ENCODE assay signal across 10 cellular contexts in the genomic region with DNA sequence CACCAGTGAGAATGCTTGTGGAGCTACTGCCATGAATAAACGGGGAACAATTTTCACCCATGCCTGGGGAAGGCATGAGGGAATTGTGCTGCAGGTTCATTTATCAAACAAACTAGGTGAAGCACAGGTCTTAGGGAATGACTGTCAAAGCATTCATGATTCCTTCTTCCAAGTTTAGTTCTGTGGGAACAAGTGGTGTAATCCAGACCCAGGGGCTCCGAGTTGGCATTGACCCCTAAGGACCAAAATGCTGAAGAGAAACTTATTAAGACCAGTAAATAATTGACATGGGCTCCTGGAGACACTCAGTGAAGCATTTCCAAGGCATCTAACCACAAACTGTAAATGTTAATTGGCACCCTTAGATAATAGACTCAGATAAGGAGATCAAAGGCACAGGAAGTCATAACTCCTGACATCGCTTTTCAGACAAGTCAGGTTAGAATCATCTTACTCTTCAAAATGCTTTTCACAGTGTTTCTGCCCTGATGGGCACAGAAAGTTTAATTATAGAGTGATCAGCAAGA.
DNase-seq lines count a peak whose midpoint lies in the region; ATAC-seq and TF ChIP-seq lines count a peak whose summit lies in the region.
"Had no signal": no experiment of that assay in that cellular context is flagged by ENCODE, and none has a peak within 500 bp of the region (broad histone marks: within the 10 kb centered on the region; RNA-seq: fewer than 3 reads in every experiment).

No MANE protein-coding gene starts in this region.

- H3K9me3 Mint-ChIP-seq in stimulated activated naive CD8-positive, alpha-beta T cell treated with anti-CD3 and anti-CD28 coated beads, Interleukin-15, Interleukin-2, amounts not matched to agents 100 ng/mL and 50 ng/mL, for 24 hours = no peaks in the 10 kb centered on the region
- no peaks in the 10 kb centered on the region for H3K9me3 Mint-ChIP-seq in effector memory CD8-positive, alpha-beta T cell
- H3K9me3 Mint-ChIP-seq in mesothelial cell of epicardium = peaks cover 5% of the 10 kb centered on the region

- no peak for DNase-seq in stimulated activated naive CD8-positive, alpha-beta T cell treated with anti-CD3 and anti-CD28 coated beads, Interleukin-15, Interleukin-2, amounts not matched to agents 100 U/mL and 50 U/mL, for 24 hours
- peak; percentile 17 for DNase-seq in NCI-H526 (lab: John Stamatoyannopoulos, UW)
- DNase-seq in effector memory CD8-positive, alpha-beta T cell = no peak
- no peak for DNase-seq in effector CD8-positive, alpha-beta T cell (lab: John Stamatoyannopoulos, UW)
- no peak for DNase-seq in mesothelial cell of epicardium (ENCODE audit: low spot score in 2 of 2, unreplicated experiment in 2 of 2)
- DNase-seq: NK-92 treated with Interleukin-12 subunit alpha and Interleukin-12 subunit beta, amount 100 ng/mL, for 24 hours had no signal

- H3K36me3 Mint-ChIP-seq in stimulated activated naive CD8-positive, alpha-beta T cell treated with anti-CD3 and anti-CD28 coated beads, Interleukin-15, Interleukin-2, amounts not matched to agents 100 ng/mL and 50 ng/mL, for 24 hours (ENCODE audit: low read depth) = no peaks in the 10 kb centered on the region
- H3K36me3 Mint-ChIP-seq in effector memory CD8-positive, alpha-beta T cell (ENCODE audit: insufficient read depth) = peaks cover 2% of the 10 kb centered on the region
- H3K36me3 Mint-ChIP-seq in mesothelial cell of epicardium = no peaks in the 10 kb centered on the region

- ATAC-seq in stimulated activated naive CD8-positive, alpha-beta T cell treated with anti-CD3 and anti-CD28 coated beads, Interleukin-15, Interleukin-2, amounts not matched to agents 100 U/mL and 50 U/mL, for 24 hours = no peak
- ATAC-seq in effector memory CD8-positive, alpha-beta T cell (replicated peaks) = peak; percentile 98
- ATAC-seq in HG02610 (IDR thresholded peaks at IDR 0.05; ENCODE audit: unreplicated experiment) = no peak
- no peak for ATAC-seq in HG03439 (IDR thresholded peaks at IDR 0.05; ENCODE audit: unreplicated experiment)
- ATAC-seq: esophagus mucosa had no signal

- H3K27ac Mint-ChIP-seq in stimulated activated naive CD8-positive, alpha-beta T cell treated with anti-CD3 and anti-CD28 coated beads, Interleukin-15, Interleukin-2, amounts not matched to agents 100 ng/mL and 50 ng/mL, for 24 hours = peak overlapping the region; percentile 18
- peak overlapping the region; percentile 17 to 77 for H3K27ac Mint-ChIP-seq in effector memory CD8-positive, alpha-beta T cell
- H3K27ac Mint-ChIP-seq in mesothelial cell of epicardium = no peak overlapping the region

- H3K27me3 Mint-ChIP-seq in stimulated activated naive CD8-positive, alpha-beta T cell treated with anti-CD3 and anti-CD28 coated beads, Interleukin-15, Interleukin-2, amounts not matched to agents 100 ng/mL and 50 ng/mL, for 24 hours = no peaks in the 10 kb centered on the region
- H3K27me3 Mint-ChIP-seq in effector memory CD8-positive, alpha-beta T cell = no peaks in the 10 kb centered on the region
- no peaks in the 10 kb centered on the region for H3K27me3 Mint-ChIP-seq in mesothelial cell of epicardium (ENCODE audit: low read depth)

- peaks cover 42% of the 10 kb centered on the region for H3K4me1 Mint-ChIP-seq in stimulated activated naive CD8-positive, alpha-beta T cell treated with anti-CD3 and anti-CD28 coated beads, Interleukin-15, Interleukin-2, amounts not matched to agents 100 ng/mL and 50 ng/mL, for 24 hours (ENCODE audit: low read depth)
- H3K4me1 Mint-ChIP-seq in effector memory CD8-positive, alpha-beta T cell (ENCODE audit: low read depth in 2 of 2) = peaks cover 25 to 44% of the 10 kb centered on the region in 2 donors
- H3K4me1 Mint-ChIP-seq in mesothelial cell of epicardium = peaks cover 12% of the 10 kb centered on the region

- no peak for TF ChIP-seq CTCF in mesothelial cell of epicardium (IDR thresholded peaks at IDR 0.05; ENCODE audit: unreplicated experiment)

- no peak overlapping the region for H3K4me3 Mint-ChIP-seq in stimulated activated naive CD8-positive, alpha-beta T cell treated with anti-CD3 and anti-CD28 coated beads, Interleukin-15, Interleukin-2, amounts not matched to agents 100 ng/mL and 50 ng/mL, for 24 hours
- peak overlapping the region; percentile 57 to 71 for H3K4me3 Mint-ChIP-seq in effector memory CD8-positive, alpha-beta T cell
- H3K4me3 Mint-ChIP-seq in mesothelial cell of epicardium = no peak overlapping the region

Comparison
In these comparisons a context has a peak if more than half of its experiments do, and no peak if none do; other contexts are left out.
1. H3K4me3 Mint-ChIP-seq: peak in effector memory CD8-positive, alpha-beta T cell (2 of 2); none in stimulated activated naive CD8-positive, alpha-beta T cell treated with anti-CD3 and anti-CD28 coated beads, Interleukin-15, Interleukin-2, amounts not matched to agents 100 ng/mL and 50 ng/mL, for 24 hours (single experiment) and mesothelial cell of epicardium (single experiment).
2. DNase-seq: peak in NCI-H526 (2 of 2); none in stimulated activated naive CD8-positive, alpha-beta T cell treated with anti-CD3 and anti-CD28 coated beads, Interleukin-15, Interleukin-2, amounts not matched to agents 100 U/mL and 50 U/mL, for 24 hours (single experiment), effector memory CD8-positive, alpha-beta T cell (0 of 3), effector CD8-positive, alpha-beta T cell (single experiment) and mesothelial cell of epicardium (0 of 2).